10 cellular contexts compared by ENCODE assay signal in the genomic region with DNA sequence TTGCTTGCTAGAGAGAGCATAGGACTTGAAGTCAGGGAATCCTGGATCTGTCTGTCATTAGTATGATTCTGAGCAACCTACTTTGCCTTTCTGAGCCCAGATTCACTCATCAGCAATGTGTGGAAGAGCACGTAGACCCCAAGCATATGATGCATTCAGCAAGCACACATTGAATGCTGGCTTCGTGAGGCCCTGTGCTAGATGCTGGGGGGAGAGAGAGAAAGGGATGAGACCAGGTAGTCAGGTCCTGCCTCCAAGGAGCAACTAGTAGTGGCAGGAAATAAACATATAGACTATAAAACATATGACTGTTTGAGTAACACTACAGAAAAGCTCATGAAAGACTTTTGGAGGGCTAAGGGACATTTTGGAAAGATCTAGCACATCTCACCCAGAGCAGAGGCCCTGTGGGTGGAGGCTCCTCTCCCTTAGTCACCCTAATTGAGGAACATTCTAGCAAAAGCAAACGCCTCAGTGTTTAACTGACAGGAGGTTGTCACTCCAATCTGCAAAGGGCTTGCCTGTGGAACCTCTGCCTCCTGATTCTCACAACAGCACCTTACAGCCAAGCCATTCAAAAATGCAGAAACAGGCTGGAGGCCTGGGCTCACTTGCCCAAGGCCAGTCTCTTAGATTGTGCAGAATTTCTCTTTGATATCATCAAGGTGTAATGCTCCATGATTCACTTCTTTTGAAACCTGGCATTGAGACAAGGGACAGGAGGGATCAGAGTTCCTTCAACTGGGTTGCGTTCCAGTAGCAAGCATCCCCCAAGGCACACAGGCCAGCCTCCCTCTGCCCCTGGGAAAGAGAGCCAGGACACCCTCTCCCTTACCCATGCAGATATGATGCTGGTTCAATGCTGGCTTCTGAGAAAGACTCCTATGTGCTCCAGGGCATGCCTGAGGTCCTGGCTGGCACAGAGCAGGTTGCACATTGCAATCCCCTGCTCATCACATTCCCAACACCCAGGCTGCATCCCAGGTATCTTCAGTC. TPM values are rescaled to one million over a fixed set of nuclear protein-coding genes. Genes with fewer than 3 reads are reported as not detected.
A peak's percentile ranks its signal among the peaks of the same experiment; 100 is the strongest.
DNase-seq lines count a peak whose midpoint lies in the region; ATAC-seq and TF ChIP-seq lines count a peak whose summit lies in the region.
"Had no signal": no experiment of that assay in that cellular context is flagged by ENCODE, and none has a peak within 500 bp of the region (broad histone marks: within the 10 kb centered on the region; RNA-seq: fewer than 3 reads in every experiment).

No MANE protein-coding gene starts in this region.

- H3K36me3 ChIP-seq in heart right ventricle (peaks cover 0 to 44% (median 0%) of the 10 kb centered on the region in 9 donors), tibial nerve (peaks cover 0 to 60% (median 8%) of the 10 kb centered on the region in 3 donors)

- H3K4me1 ChIP-seq in heart right ventricle (peaks cover 6 to 95% (median 32%) of the 10 kb centered on the region in 9 donors), foreskin keratinocyte (peaks cover 9% of the 10 kb centered on the region), tibial nerve (peaks cover 0 to 38% (median 23%) of the 10 kb centered on the region in 4 donors)

- H3K27me3 Mint-ChIP-seq in activated B cell treated with CpG ODN at 0.5 μM for 24 hours = no peaks in the 10 kb centered on the region

- H3K4me3 ChIP-seq in heart right ventricle (peak overlapping the region in 7 of 10 donors; percentile 9 to 67 (median 42)), tibial nerve (peak overlapping the region in 2 of 4 donors; percentile 35 to 48)
- H3K4me3 ChIP-seq: SK-N-MC had no signal

- H3K27me3 ChIP-seq in heart right ventricle = peaks cover 0 to 3% (median 0%) of the 10 kb centered on the region in 7 donors
- H3K27me3 ChIP-seq in foreskin keratinocyte = no peaks in the 10 kb centered on the region
- H3K27me3 ChIP-seq in tibial nerve = no peaks in the 10 kb centered on the region

- intact Hi-C loops in heart right ventricle (cut with DNase I) (no loop called here), left ventricle myocardium superior (cut with micrococcal nuclease) (no loop called here), activated B cell treated with CpG ODN at 0.5 μM for 24 hours (cut with micrococcal nuclease) (loop anchor here (10.0 kb wide), 1 partner anchor 1323 kb away; a partner anchor contains a TSS)

- TF ChIP-seq POLR2A in tibial nerve (IDR thresholded peaks at IDR 0.05) = no peak

- no peak for DNase-seq in heart right ventricle
- DNase-seq in left ventricle myocardium superior = no peak
- DNase-seq in activated B cell treated with CpG ODN at 0.5 μM for 24 hours = no peak
- peak in 1 of 2 donors; percentile 33 for DNase-seq in foreskin keratinocyte
- DNase-seq in tibial nerve (ENCODE audit: low spot score in 2 of 2) = no peak
- no peak for DNase-seq in NCI-H2227 (lab: John Stamatoyannopoulos, UW; ENCODE audit: unreplicated experiment)
- DNase-seq in NCI-H69 (lab: John Stamatoyannopoulos, UW) = no peak
- no peak for DNase-seq in SIG-M5 (lab: John Stamatoyannopoulos, UW)
- DNase-seq: activated effector memory CD4-positive, alpha-beta T cell treated with Interleukin-2 at 50 U/mL for 16 hours had no signal

- CTCF ChIA-PET in activated B cell treated with CpG ODN at 0.5 μM for 24 hours (lab: Charles Lee) = interaction anchor here (0.9 to 2.0 kb wide), 4 partner anchors 23 to 32 kb away, joined by 3 to 8 read pairs (median 6); no protein-coding TSS in a partner anchor

- TF ChIP-seq CTCF in heart right ventricle (IDR thresholded peaks at IDR 0.05) (no peak), activated B cell treated with CpG ODN at 0.5 μM for 24 hours (IDR thresholded peaks at IDR 0.05) (no peak), foreskin keratinocyte (conservative IDR thresholded peaks at IDR 0.05) (no peak), tibial nerve (IDR thresholded peaks at IDR 0.05) (no peak)

- POLR2A ChIA-PET in activated B cell treated with CpG ODN at 0.5 μM for 24 hours (lab: Charles Lee) = interaction anchor here (1.0 to 14.9 kb wide), 10 partner anchors 2 to 298 kb away, joined by 3 to 631 read pairs (median 12); a partner anchor contains a TSS

- H3K27ac ChIP-seq in heart right ventricle (peak overlapping the region in 7 of 10 donors; percentile 46 to 92 (median 68)), foreskin keratinocyte (no peak overlapping the region), tibial nerve (peak overlapping the region in 3 of 4 donors; percentile 75 to 82 (median 75))
- H3K27ac ChIP-seq: SK-N-MC had no signal

- peaks cover 98% of the 10 kb centered on the region for H3K4me1 Mint-ChIP-seq in activated B cell treated with CpG ODN at 0.5 μM for 24 hours

- 81 to 89% methylated on average over 4 of the region's 4 CpGs for WGBS in heart right ventricle, 2 donors
- 79 to 80% methylated on average over 4 of the region's 4 CpGs for WGBS in tibial nerve, 2 donors

- H3K9me3 Mint-ChIP-seq in activated B cell treated with CpG ODN at 0.5 μM for 24 hours = no peaks in the 10 kb centered on the region

- peaks cover 89% of the 10 kb centered on the region for H3K36me3 Mint-ChIP-seq in activated B cell treated with CpG ODN at 0.5 μM for 24 hours (ENCODE audit: low read depth)

- H3K27ac Mint-ChIP-seq in activated B cell treated with CpG ODN at 0.5 μM for 24 hours = peak overlapping the region; percentile 99

- H3K4me3 Mint-ChIP-seq in activated B cell treated with CpG ODN at 0.5 μM for 24 hours = peak overlapping the region; percentile 99

- TF ChIP-seq EP300 in tibial nerve (IDR thresholded peaks at IDR 0.05) = no peak

- ATAC-seq in heart right ventricle (peak in 2 of 8 donors; percentile 23 to 30), left ventricle myocardium superior (no peak), activated B cell treated with CpG ODN at 0.5 μM for 24 hours (ENCODE audit: low read depth) (no peak), foreskin keratinocyte (peak; percentile 7)

- H3K9me3 ChIP-seq in heart right ventricle = no peaks in the 10 kb centered on the region
- no peaks in the 10 kb centered on the region for H3K9me3 ChIP-seq in tibial nerve

RNA-seq across cellular contexts. Expression of a gene that starts 26.1 kb away (rescaled TPM):
- total RNA-seq in heart right ventricle (1 to 10 TPM in 6 of 10 donors, under 1 TPM in 4; 0.70 to 3.5 (median 1.2) TPM), left ventricle myocardium superior (1.8 TPM), activated B cell treated with CpG ODN at 0.5 μM for 24 hours (10.5 and 14.3 TPM in 2 replicates), foreskin keratinocyte (20.6 and 20.8 TPM in 2 replicates), tibial nerve (1 to 10 TPM; 4.9 to 7.1 (median 6.1) TPM)
- polyA plus RNA-seq in heart right ventricle (1 to 10 TPM; 2.5 to 4.7 TPM), foreskin keratinocyte (26.6 and 27.6 TPM in 2 replicates)
